1 cellular context compared by ENCODE assay signal in the genomic region with DNA sequence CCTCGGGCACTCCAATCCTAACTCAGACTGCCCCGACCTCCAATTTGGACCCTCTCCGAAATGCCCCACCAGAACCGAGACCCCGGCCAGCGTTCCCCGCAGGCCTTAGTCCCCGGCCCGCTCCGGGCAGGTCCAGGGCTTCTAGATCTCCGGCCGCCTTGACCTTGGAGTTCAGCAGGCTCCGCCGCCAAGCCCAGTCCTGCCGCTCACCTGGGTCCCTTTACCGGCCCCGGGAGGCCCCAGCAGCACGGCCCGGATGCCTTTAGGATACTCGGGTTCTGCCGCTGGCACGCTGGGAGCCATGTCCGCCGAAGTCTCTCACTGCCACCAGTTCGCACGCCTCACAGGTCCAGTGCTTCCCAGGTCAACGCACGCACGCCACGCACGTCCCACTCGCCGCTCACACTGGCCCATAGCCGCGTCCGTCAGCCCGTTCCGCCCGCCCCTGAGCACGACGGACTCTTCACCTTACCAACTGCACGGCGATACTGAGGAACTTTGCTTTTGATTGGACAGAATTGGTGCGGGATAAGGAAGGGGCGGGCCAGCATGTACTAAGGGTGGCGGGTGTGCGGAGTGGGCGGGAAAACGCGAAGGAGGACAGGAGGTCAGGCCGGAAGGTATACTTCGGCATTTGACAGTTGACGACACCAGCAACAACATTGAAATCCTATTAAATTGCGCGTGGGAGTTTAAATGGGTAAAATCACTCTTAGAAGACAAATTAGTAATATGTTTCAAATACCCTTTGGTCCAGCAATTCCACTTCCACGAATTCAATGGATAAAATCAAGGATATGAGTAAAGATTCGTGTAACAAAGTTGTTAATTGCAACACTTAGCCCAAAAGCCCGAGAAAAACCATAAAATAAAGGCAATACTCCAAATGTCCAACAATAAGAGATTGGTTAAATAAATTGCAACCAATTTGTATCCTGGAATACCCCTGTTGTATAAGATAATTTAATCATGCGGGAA.
TF ChIP-seq lines count a peak whose summit lies in the region.

Gene AK2, minus strand, starts transcription at position 358 of the 978 bp plus-strand sequence. Its CDS starts 55 bp downstream, at position 303.

TF ChIP-seq in liver, 16 proteins besides CTCF, POLR2A, EP300 and RAD21 (continued from another document):
- TF ChIP-seq RXRA (IDR thresholded peaks at IDR 0.05): peak; percentile 81 to 94
- TF ChIP-seq FOXA1 (IDR thresholded peaks at IDR 0.05): no peak
- TF ChIP-seq HNF4G (IDR thresholded peaks at IDR 0.05): peak; percentile 7
- TF ChIP-seq YY1 (IDR thresholded peaks at IDR 0.05): peak; percentile 90
